Comparison of ENCODE assay signal across 12 cellular contexts in genomic region chr2:196962325-196962724, GRCh38.
"Had no signal": no experiment of that assay in that cellular context is flagged by ENCODE, and none has a peak within 500 bp of the region (broad histone marks: within the 10 kb centered on the region; RNA-seq: fewer than 3 reads in every experiment).

No MANE protein-coding gene starts in this region.

- H3K27ac Mint-ChIP-seq: naive B cell had no signal

- H3K27me3 ChIP-seq: cardiac muscle cell, esophagus squamous epithelium, neutrophil, tibial artery had no signal

- H3K9me3 ChIP-seq: esophagus squamous epithelium, neutrophil, tibial artery had no signal

- H3K4me1 ChIP-seq: esophagus squamous epithelium, tibial artery had no signal

- H3K27me3 Mint-ChIP-seq: naive B cell had no signal

- H3K4me1 Mint-ChIP-seq: naive B cell had no signal

- H3K27ac ChIP-seq: cardiac muscle cell, esophagus squamous epithelium, neutrophil, tibial artery had no signal

- H3K4me3 Mint-ChIP-seq: naive B cell had no signal

- H3K36me3 ChIP-seq: cardiac muscle cell, esophagus squamous epithelium, neutrophil, tibial artery had no signal

- DNase-seq: activated CD4-positive, alpha-beta T cell treated with anti-CD3 and anti-CD28 coated beads for 1 hour; esophagus squamous epithelium; foreskin fibroblast; glutamatergic neuron; naive B cell; retina; stimulated activated CD4-positive, alpha-beta T cell treated with anti-CD3 and anti-CD28 coated beads, Interleukin-15, amount 100 ng/mL, for 24 hours; stimulated activated CD4-positive, alpha-beta T cell treated with anti-CD3 and anti-CD28 coated beads, Interleukin-4, amount 100 ng/mL, for 24 hours; tibial artery had no signal

- H3K4me3 ChIP-seq: cardiac muscle cell, esophagus squamous epithelium, lung, tibial artery had no signal
